Comparison of ENCODE assay signal across 8 cellular contexts in genomic region chr3:129316121-129317013, GRCh38. TPM values are rescaled to one million over a fixed set of nuclear protein-coding genes. Genes with fewer than 3 reads are reported as not detected.
DNase-seq lines count a peak whose midpoint lies in the region; ATAC-seq and TF ChIP-seq lines count a peak whose summit lies in the region.

No MANE protein-coding gene starts in this region.

- H3K27me3 ChIP-seq in GM23248 (replicated peaks; ENCODE audit: insufficient read depth) (no peaks in the 10 kb centered on the region), ascending aorta (no peaks in the 10 kb centered on the region), hepatocyte (no peaks in the 10 kb centered on the region)

- H3K4me3 ChIP-seq in GM23248: peak overlapping the region; percentile 97
- H3K4me3 ChIP-seq in ascending aorta: peak overlapping the region; percentile 82 to 87
- peak overlapping the region; percentile 90 for H3K4me3 ChIP-seq in hepatocyte
- peak overlapping the region; percentile 81 for H3K4me3 ChIP-seq in retinal pigment epithelial cell (ENCODE audit: low read length)

- TF ChIP-seq CTCF in ascending aorta (IDR thresholded peaks at IDR 0.05) (peak in 2 of 3 experiments; percentile 57 to 68), hepatocyte (IDR thresholded peaks at IDR 0.05; ENCODE audit: poor library complexity) (peak; percentile 64), retinal pigment epithelial cell (conservative IDR thresholded peaks at IDR 0.05; ENCODE audit: low read depth, low read length) (peak; percentile 48)

- DNase-seq in DMS114 treated with DMSO at 0.1 percent for 48 hours (lab: John Stamatoyannopoulos, UW; ENCODE audit: unreplicated experiment) (peak; percentile 42), GM23248 (peak; percentile 87), NCI-H1105 treated with DMSO at 0.1 percent for 48 hours (lab: John Stamatoyannopoulos, UW) (peak; percentile 82), T-helper 22 cell (ENCODE audit: low read depth) (peak; percentile 65), ascending aorta (ENCODE audit: low spot score in 2 of 2) (peak in 1 of 2 donors; percentile 91), hepatocyte (ENCODE audit: low spot score) (peak; percentile 91), retinal pigment epithelial cell (ENCODE audit: low read depth) (no peak)

- 0 out of 2 replicates have a peak, but pooled peaks cover 5% of the 10 kb centered on the region for H3K4me1 ChIP-seq in GM23248 (ENCODE audit: insufficient read depth)
- H3K4me1 ChIP-seq in ascending aorta: peaks cover 5 to 18% of the 10 kb centered on the region in 2 donors
- H3K4me1 ChIP-seq in hepatocyte (ENCODE audit: insufficient read depth): peaks cover 11% of the 10 kb centered on the region

- H3K36me3 ChIP-seq in GM23248 (ENCODE audit: low read depth): no peaks in the 10 kb centered on the region
- H3K36me3 ChIP-seq in ascending aorta: peaks cover 0 to 3% of the 10 kb centered on the region in 2 donors
- no peaks in the 10 kb centered on the region for H3K36me3 ChIP-seq in hepatocyte (replicated peaks; ENCODE audit: insufficient read depth, low read depth)

- 0% methylated on average over 54 to 69 of the region's 81 CpGs for WGBS in GM23248 (ENCODE audit: low coverage in 1 of 2, low lambda C conversion rate in 2 of 2, missing lambda C conversion rate in 2 of 2), 2 experiments
- 2% methylated on average over 66 of the region's 81 CpGs for WGBS in hepatocyte (ENCODE audit: low lambda C conversion rate, missing lambda C conversion rate)

- H3K9me2 ChIP-seq in GM23248 (ENCODE audit: insufficient read depth) (no peaks in the 10 kb centered on the region), hepatocyte (replicated peaks; ENCODE audit: insufficient read depth) (no peaks in the 10 kb centered on the region)

- H3F3A ChIP-seq in GM23248 (ENCODE audit: insufficient read depth): no peaks in the 10 kb centered on the region

- no peaks in the 10 kb centered on the region for H4K20me1 ChIP-seq in GM23248 (ENCODE audit: insufficient read depth)
- peaks cover 19% of the 10 kb centered on the region for H4K20me1 ChIP-seq in hepatocyte (ENCODE audit: insufficient read depth, poor library complexity, severe bottlenecking)

- no peak for ATAC-seq in HG02981 (IDR thresholded peaks at IDR 0.05; ENCODE audit: unreplicated experiment)

- H3K9me3 ChIP-seq in GM23248 (ENCODE audit: low read depth) (no peaks in the 10 kb centered on the region), ascending aorta (no peaks in the 10 kb centered on the region), hepatocyte (ENCODE audit: low read depth) (no peaks in the 10 kb centered on the region)

- peak overlapping the region; percentile 84 for H3K27ac ChIP-seq in GM23248
- H3K27ac ChIP-seq in ascending aorta: peak overlapping the region; percentile 89 to 90
- peak overlapping the region; percentile 99 for H3K27ac ChIP-seq in hepatocyte

- peaks cover 4% of the 10 kb centered on the region; the same call in 1 of the 2 replicates for H3K79me2 ChIP-seq in GM23248 (ENCODE audit: insufficient read depth)
- peaks cover 21% of the 10 kb centered on the region for H3K79me2 ChIP-seq in hepatocyte

- H3K4me2 ChIP-seq in GM23248 (ENCODE audit: unreplicated experiment) (peak overlapping the region; percentile 89), hepatocyte (peak overlapping the region; percentile 90)

- peak overlapping the region; percentile 94 for H2AFZ ChIP-seq in GM23248
- H2AFZ ChIP-seq in hepatocyte: peak overlapping the region; percentile 98

- intact Hi-C loops in ascending aorta (cut with DNase I): loop anchor here (1.0 to 5.0 kb wide), 3 partner anchors 11 to 311 kb away; no protein-coding TSS in a partner anchor

- peak overlapping the region; percentile 92 for H3K9ac ChIP-seq in GM23248

- in situ Hi-C loops in GM23248 (cut with MboI): no loop called here

RNA-seq across cellular contexts. Expression of gene HMCES, which starts 37.7 kb away (rescaled TPM):
- 10.6 and 12.5 TPM in 2 replicates for total RNA-seq in GM23248 (2014; rRNA removed; shearing (Covaris generic))
- polyA plus RNA-seq in GM23248 (2016; fragmentation: Nextera tagmentation; extraction: Ambion mirVana) (33.2 and 33.5 TPM in 2 replicates), hepatocyte (30.0 and 34.3 TPM in 2 replicates)
- total RNA-seq in ascending aorta (11.2 TPM), hepatocyte (16.8 and 20.1 TPM in 2 replicates)
